16 cellular contexts compared by ENCODE assay signal in genomic region chr12:52657305-52657902, GRCh38. TPM values are rescaled to one million over a fixed set of nuclear protein-coding genes. Genes with fewer than 3 reads are reported as not detected.
DNase-seq lines count a peak whose midpoint lies in the region; ATAC-seq, FAIRE-seq and TF ChIP-seq lines count a peak whose summit lies in the region.
"Had no signal": no experiment of that assay in that cellular context is flagged by ENCODE, and none has a peak within 500 bp of the region (broad histone marks: within the 10 kb centered on the region; RNA-seq: fewer than 3 reads in every experiment).

No MANE protein-coding gene starts in this region.

- H3K4me1 ChIP-seq in H9 (ENCODE audit: insufficient read depth, low read length) (no peaks in the 10 kb centered on the region), K562 (replicated peaks in 1 of 2; ENCODE audit: control insufficient read depth in 2 of 2, insufficient read depth in 2 of 2, low read length in 2 of 2) (peaks cover 36 to 52% of the 10 kb centered on the region in 2 experiments), small intestine (ENCODE audit: control insufficient read depth in 2 of 2, insufficient read depth in 1 of 2, low read depth in 1 of 2, low read length in 1 of 2) (peaks cover 0 to 20% of the 10 kb centered on the region in 2 donors)

- H3K4me2 ChIP-seq in H9 (ENCODE audit: insufficient read depth, insufficient read length, low read length) (no peak overlapping the region), K562 (ENCODE audit: insufficient read depth, low read length) (no peak overlapping the region)
- H3K4me2 ChIP-seq: BLaER1 treated with 17β-estradiol and CSF1 and Interleukin-3, amounts not matched to agents 10 nM and 100 nM had no signal

- in situ Hi-C loops in K562 (cut with MboI) = no loop called here

- peaks cover 40% of the 10 kb centered on the region for H3K4me1 Mint-ChIP-seq in activated naive CD4-positive, alpha-beta T cell treated with anti-CD3 and anti-CD28 coated beads, Interleukin-2, amount 50 U/mL, for 24 hours
- peaks cover 9% of the 10 kb centered on the region for H3K4me1 Mint-ChIP-seq in activated naive CD4-positive, alpha-beta T cell treated with anti-CD3 and anti-CD28 coated beads for 36 hours (ENCODE audit: low read depth)
- H3K4me1 Mint-ChIP-seq in H9 = peaks cover 0 to 4% of the 10 kb centered on the region in 2 experiments; a peak in 2 of 4 replicates
- H3K4me1 Mint-ChIP-seq: IgD-negative memory B cell had no signal

- DNase-seq in activated naive CD4-positive, alpha-beta T cell treated with anti-CD3 and anti-CD28 coated beads for 36 hours = no peak
- DNase-seq in H9 (peak; percentile 5), K562 (ENCODE audit: extremely low read depth in 1 of 4, low spot score in 3 of 4) (peak in 1 of 4 experiments; percentile 26), small intestine (peak; percentile 89), NCI-H345 (lab: John Stamatoyannopoulos, UW) (no peak)
- DNase-seq: ACHN; CD4-positive, CD25-positive, alpha-beta regulatory T cell; DMS53; GF-D8 had no signal

- H2BK12ac ChIP-seq in H9 (ENCODE audit: insufficient read length, low read depth, low read length) = no peak overlapping the region

- H3K4me3 ChIP-seq in K562 = no peak overlapping the region
- H3K4me3 ChIP-seq in small intestine (ENCODE audit: low read depth in 1 of 2, low read length in 2 of 2) = no peak overlapping the region
- H3K4me3 ChIP-seq: BLaER1 treated with 17β-estradiol and CSF1 and Interleukin-3, amounts not matched to agents 10 nM and 100 nM had no signal

- no peak for FAIRE-seq in K562 (lab: Jason Lieb, UNC)
- peak; percentile 57 for FAIRE-seq in small intestine (lab: Jason Lieb, UNC)
- FAIRE-seq: H54 had no signal

- H3K4ac ChIP-seq in H9 (ENCODE audit: low read depth, low read length) = no peak overlapping the region

- H3K23me2 ChIP-seq in H9 (ENCODE audit: insufficient read length, low read depth, low read length, poor library complexity, severe bottlenecking) = no peaks in the 10 kb centered on the region

- H4K8ac ChIP-seq in H9 (replicated peaks; ENCODE audit: insufficient read length, low read depth, low read length) = no peak overlapping the region

- ATAC-seq in K562 (no peak), GM19023 (IDR thresholded peaks at IDR 0.05; ENCODE audit: unreplicated experiment) (no peak)

- no peak overlapping the region for H3K14ac ChIP-seq in H9 (ENCODE audit: insufficient read depth, low read length)

- TF ChIP-seq CTCF in H9 (conservative IDR thresholded peaks at IDR 0.05) = no peak
- no peak for TF ChIP-seq CTCF in K562 (IDR thresholded peaks at IDR 0.05 in 2 of 3, conservative IDR thresholded peaks at IDR 0.05 in 1 of 3; ENCODE audit: insufficient read depth in 2 of 3, low read depth in 1 of 3, low read length in 3 of 3)

- no peak for TF ChIP-seq EP300 in K562 (IDR thresholded peaks at IDR 0.05; ENCODE audit: low read length)

- H2BK5ac ChIP-seq in H9 (ENCODE audit: insufficient read length, low read length) = no peak overlapping the region

- no peak overlapping the region for H3T11ph ChIP-seq in H9 (ENCODE audit: low read length)

- no peaks in the 10 kb centered on the region for H3K9me1 ChIP-seq in K562 (ENCODE audit: control insufficient read depth, insufficient read depth, low read length)

- no CpG with 5 or more reads among the region's 6 CpGs for WGBS in H9 (ENCODE audit: extremely low coverage, insufficient read length, low lambda C conversion rate)
- WGBS in K562 (ENCODE audit: insufficient coverage, low coverage, missing lambda C conversion rate) = 69% methylated on average over 6 of the region's 6 CpGs
- 56 to 82% (median 57%) methylated on average over 6 of the region's 6 CpGs for WGBS in small intestine, 3 donors

- H3K27me3 ChIP-seq in H9 (ENCODE audit: insufficient read depth, low read length) (no peaks in the 10 kb centered on the region), K562 (ENCODE audit: control insufficient read depth in 2 of 2, insufficient read depth in 2 of 2, low read length in 2 of 2) (no peaks in the 10 kb centered on the region), small intestine (ENCODE audit: control insufficient read depth in 2 of 2, insufficient read depth in 2 of 2, low read length in 2 of 2) (no peaks in the 10 kb centered on the region)
- H3K27me3 ChIP-seq: BLaER1 treated with 17β-estradiol and CSF1 and Interleukin-3, amounts not matched to agents 10 nM and 100 nM had no signal

- H2AFZ ChIP-seq in H9 (ENCODE audit: low read length) (no peak overlapping the region), K562 (ENCODE audit: low read depth, low read length) (peak overlapping the region; percentile 42)

- no peaks in the 10 kb centered on the region for H3K79me1 ChIP-seq in H9 (ENCODE audit: insufficient read depth, low read depth, low read length, poor library complexity, severe bottlenecking)

- H3K9ac ChIP-seq in H9 (ENCODE audit: extremely low read depth, insufficient read length, low read length) (no peak overlapping the region), K562 (ENCODE audit: insufficient read depth in 1 of 2, low read depth in 2 of 2, low read length in 2 of 2) (peak overlapping the region in 1 of 2 experiments; percentile 49; a peak in 1 of 4 replicates)
- H3K9ac ChIP-seq: BLaER1 treated with 17β-estradiol and CSF1 and Interleukin-3, amounts not matched to agents 10 nM and 100 nM had no signal

- no peak overlapping the region for H3K56ac ChIP-seq in H9 (ENCODE audit: insufficient read length, low read depth, low read length)

- peak overlapping the region; percentile 42 for H3K27ac Mint-ChIP-seq in activated naive CD4-positive, alpha-beta T cell treated with anti-CD3 and anti-CD28 coated beads, Interleukin-2, amount 50 U/mL, for 24 hours
- no peak overlapping the region for H3K27ac Mint-ChIP-seq in activated naive CD4-positive, alpha-beta T cell treated with anti-CD3 and anti-CD28 coated beads for 36 hours
- no peak overlapping the region for H3K27ac Mint-ChIP-seq in H9
- H3K27ac Mint-ChIP-seq: IgD-negative memory B cell had no signal

- no peak overlapping the region for H3K4me3 Mint-ChIP-seq in activated naive CD4-positive, alpha-beta T cell treated with anti-CD3 and anti-CD28 coated beads, Interleukin-2, amount 50 U/mL, for 24 hours
- no peak overlapping the region for H3K4me3 Mint-ChIP-seq in activated naive CD4-positive, alpha-beta T cell treated with anti-CD3 and anti-CD28 coated beads for 36 hours
- H3K4me3 Mint-ChIP-seq in H9 = no peak overlapping the region
- H3K4me3 Mint-ChIP-seq: CD4-positive, CD25-positive, alpha-beta regulatory T cell; IgD-negative memory B cell had no signal

- H2AK5ac ChIP-seq in H9 (ENCODE audit: insufficient read length, low read length) = no peak overlapping the region

- no TSS peak for BruUV-seq in K562 (replicated peaks; lab: Mats Ljungman, UMichigan)

- H3K9me3 ChIP-seq in H9 (ENCODE audit: control insufficient read depth, low read depth, low read length) (no peaks in the 10 kb centered on the region), K562 (replicated peaks; ENCODE audit: control insufficient read depth, insufficient read depth, low read depth, low read length) (no peaks in the 10 kb centered on the region), small intestine (ENCODE audit: control insufficient read depth, low read depth) (no peaks in the 10 kb centered on the region)
- H3K9me3 ChIP-seq: BLaER1 treated with 17β-estradiol and CSF1 and Interleukin-3, amounts not matched to agents 10 nM and 100 nM had no signal

- no peak for TF ChIP-seq RAD21 in K562 (CRISPR knock-in tag; conservative IDR thresholded peaks at IDR 0.05 in 1 of 2, IDR thresholded peaks at IDR 0.05 in 1 of 2)

- CTCF ChIA-PET in activated naive CD4-positive, alpha-beta T cell treated with anti-CD3 and anti-CD28 coated beads for 36 hours (lab: Charles Lee) = interaction anchor here (0.9 kb wide), 1 partner anchor 228 kb away, joined by 3 read pairs; no protein-coding TSS in a partner anchor
- CTCF ChIA-PET in K562 (lab: Yijun Ruan, JAX; ENCODE audit: low intra/inter-chr PET ratio) = no interaction called here

- H3K27me3 Mint-ChIP-seq in activated naive CD4-positive, alpha-beta T cell treated with anti-CD3 and anti-CD28 coated beads, Interleukin-2, amount 50 U/mL, for 24 hours = no peaks in the 10 kb centered on the region
- H3K27me3 Mint-ChIP-seq in activated naive CD4-positive, alpha-beta T cell treated with anti-CD3 and anti-CD28 coated beads for 36 hours (ENCODE audit: low read depth) = no peaks in the 10 kb centered on the region
- H3K27me3 Mint-ChIP-seq in H9 (ENCODE audit: low read depth) = peaks cover 19% of the 10 kb centered on the region

- TF ChIP-seq POLR2A in K562 (conservative IDR thresholded peaks at IDR 0.05) = no peak

- H4K91ac ChIP-seq in H9 (ENCODE audit: insufficient read length, low read depth, low read length) = no peak overlapping the region

- no peak overlapping the region for H2BK120ac ChIP-seq in H9 (ENCODE audit: low read depth, low read length, poor library complexity, severe bottlenecking)

- H3K18ac ChIP-seq in H9 (ENCODE audit: insufficient read length, low read depth, low read length) = no peak overlapping the region

- H3K27ac ChIP-seq in H9 (ENCODE audit: insufficient read length, low read depth, low read length) (no peak overlapping the region), K562 (ENCODE audit: extremely low read depth, low read depth, low read length) (no peak overlapping the region), small intestine (ENCODE audit: low read depth in 1 of 2, low read length in 1 of 2) (peak overlapping the region; percentile 43 to 65)
- H3K27ac ChIP-seq: BLaER1 treated with 17β-estradiol and CSF1 and Interleukin-3, amounts not matched to agents 10 nM and 100 nM had no signal

- POLR2A ChIA-PET in K562 (lab: Yijun Ruan, JAX) = interaction anchor here (0.6 to 1.0 kb wide), 4 partner anchors 8 to 27 kb away, joined by 3 to 4 read pairs (median 3); no protein-coding TSS in a partner anchor

- no peaks in the 10 kb centered on the region for H3K36me3 ChIP-seq in K562 (ENCODE audit: control insufficient read depth, insufficient read depth, low read length)
- H3K36me3 ChIP-seq in small intestine (ENCODE audit: control insufficient read depth in 2 of 2, insufficient read depth in 2 of 2, low read length in 2 of 2) = no peaks in the 10 kb centered on the region
- H3K36me3 ChIP-seq: BLaER1 treated with 17β-estradiol and CSF1 and Interleukin-3, amounts not matched to agents 10 nM and 100 nM had no signal

- no peak overlapping the region for H2BK15ac ChIP-seq in H9 (ENCODE audit: low read depth, low read length)

- H2BK20ac ChIP-seq in H9 (ENCODE audit: low read depth, low read length, poor library complexity, severe bottlenecking) = no peak overlapping the region

- H3K79me2 ChIP-seq in H9 (ENCODE audit: insufficient read depth, low read length) (no peaks in the 10 kb centered on the region), K562 (ENCODE audit: control insufficient read depth, insufficient read depth, low read length) (no peaks in the 10 kb centered on the region)

- H4K5ac ChIP-seq in H9 (ENCODE audit: insufficient read length, low read depth, low read length) = no peak overlapping the region

- H3K36me3 Mint-ChIP-seq in activated naive CD4-positive, alpha-beta T cell treated with anti-CD3 and anti-CD28 coated beads, Interleukin-2, amount 50 U/mL, for 24 hours = no peaks in the 10 kb centered on the region
- H3K36me3 Mint-ChIP-seq in activated naive CD4-positive, alpha-beta T cell treated with anti-CD3 and anti-CD28 coated beads for 36 hours (ENCODE audit: low read depth) = no peaks in the 10 kb centered on the region
- no peaks in the 10 kb centered on the region for H3K36me3 Mint-ChIP-seq in H9 (ENCODE audit: insufficient read depth in 1 of 3, low read depth in 3 of 3)
- H3K36me3 Mint-ChIP-seq: CD4-positive, CD25-positive, alpha-beta regulatory T cell; IgD-negative memory B cell had no signal

- H3K9me3 Mint-ChIP-seq in activated naive CD4-positive, alpha-beta T cell treated with anti-CD3 and anti-CD28 coated beads, Interleukin-2, amount 50 U/mL, for 24 hours = no peaks in the 10 kb centered on the region
- no peaks in the 10 kb centered on the region for H3K9me3 Mint-ChIP-seq in activated naive CD4-positive, alpha-beta T cell treated with anti-CD3 and anti-CD28 coated beads for 36 hours
- H3K9me3 Mint-ChIP-seq in H9 = peaks cover under 1 to 2% of the 10 kb centered on the region in 2 experiments; a peak in 1 of 5 replicates
- H3K9me3 Mint-ChIP-seq: CD4-positive, CD25-positive, alpha-beta regulatory T cell had no signal

- no peak overlapping the region for H3K23ac ChIP-seq in H9 (ENCODE audit: insufficient read length, low read depth, low read length)

- intact Hi-C loops in activated naive CD4-positive, alpha-beta T cell treated with anti-CD3 and anti-CD28 coated beads for 36 hours (cut with micrococcal nuclease) = no loop called here
- intact Hi-C loops in K562 (cut with micrococcal nuclease) = no loop called here

- H4K20me1 ChIP-seq in H9 (ENCODE audit: control insufficient read depth, insufficient read depth, insufficient read length) = peaks cover 2% of the 10 kb centered on the region
- H4K20me1 ChIP-seq in K562 (replicated peaks; ENCODE audit: control insufficient read depth, insufficient read depth, low read length) = no peaks in the 10 kb centered on the region
- H4K20me1 ChIP-seq: BLaER1 treated with 17β-estradiol and CSF1 and Interleukin-3, amounts not matched to agents 10 nM and 100 nM had no signal

RNA-seq across cellular contexts. Expression of gene KRT2, which starts 5.4 kb away (rescaled TPM):
- total RNA-seq in activated naive CD4-positive, alpha-beta T cell treated with anti-CD3 and anti-CD28 coated beads for 36 hours = not detected
- not detected in 2 replicates for total RNA-seq in H9 (2021)
- not detected in 2 replicates for total RNA-seq in K562 (2011; cell fraction: chromatin; rRNA removed; ENCODE audit: low replicate concordance)
- not detected in 2 replicates for total RNA-seq in K562 (2011; cell fraction: nucleolus; rRNA removed)
- total RNA-seq in K562 (2011; cell fraction: nucleoplasm; rRNA removed) = not detected in 2 replicates
- 0.04 TPM in 1 of 2 replicates, not detected in the other for total RNA-seq in K562 (2014; rRNA removed)
- 0.04 and 0.10 TPM in 2 replicates for total RNA-seq in K562 (2014; rRNA removed; fragmentation: Illumina TruSeq; extraction: Trizol)
- 0.60 and 0.69 TPM in 2 replicates for total RNA-seq in K562 (2015; rRNA removed; fragmentation: Illumina TruSeq; extraction: Trizol)
- 0.11 TPM in 1 of 2 replicates, not detected in the other for total RNA-seq in K562 (2021)
- 0.03 and 0.04 TPM in 2 replicates for polyA plus RNA-seq in K562 (2011; rRNA removed)
- not detected in 2 replicates for polyA plus RNA-seq in K562 (2011; cell fraction: cytosol; rRNA removed)
- polyA plus RNA-seq in K562 (2011; cell fraction: nucleus; rRNA removed) = 0.06 TPM in 1 of 2 replicates, not detected in the other
- 0.42 and 0.87 TPM in 2 replicates for polyA plus RNA-seq in K562 (2012)
- polyA plus RNA-seq in K562 (2014; fragmentation: Illumina TruSeq; extraction: Trizol) = 0.06 TPM in 1 of 2 replicates, not detected in the other
- polyA plus RNA-seq in K562 (2014; fragmentation: Nextera tagmentation; extraction: Ambion mirVana) = under 1 TPM; 0.07 to 0.10 TPM
- polyA plus RNA-seq in K562 (2014; rRNA removed) = 0.17 TPM in 1 of 2 replicates, not detected in the other
- polyA minus RNA-seq in K562 (2011; rRNA and poly(A)+ RNA removed) = not detected in 2 replicates
- polyA minus RNA-seq in K562 (2011; cell fraction: cytosol; rRNA and poly(A)+ RNA removed) = not detected in 2 replicates
- not detected in 2 replicates for polyA minus RNA-seq in K562 (2011; cell fraction: nucleus; rRNA and poly(A)+ RNA removed)
- polyA plus RNA-seq in small intestine = 1 to 10 TPM; 1.1 to 2.2 (median 1.1) TPM
- total RNA-seq: A172, HT1080 had no signal
- polyA plus RNA-seq: IgD-negative memory B cell had no signal

RNA-seq across cellular contexts. Expression of gene KRT1, which starts 22.8 kb away (rescaled TPM):
- total RNA-seq in activated naive CD4-positive, alpha-beta T cell treated with anti-CD3 and anti-CD28 coated beads for 36 hours = not detected
- not detected in 2 replicates for total RNA-seq in H9 (2021)
- total RNA-seq in K562 (2011; cell fraction: chromatin; rRNA removed; ENCODE audit: low replicate concordance) = not detected in 2 replicates
- total RNA-seq in K562 (2011; cell fraction: nucleolus; rRNA removed) = not detected in 2 replicates
- total RNA-seq in K562 (2011; cell fraction: nucleoplasm; rRNA removed) = not detected in 2 replicates
- total RNA-seq in K562 (2014; rRNA removed) = not detected in 2 replicates
- not detected in 2 replicates for total RNA-seq in K562 (2014; rRNA removed; fragmentation: Illumina TruSeq; extraction: Trizol)
- total RNA-seq in K562 (2015; rRNA removed; fragmentation: Illumina TruSeq; extraction: Trizol) = 0.11 and 0.18 TPM in 2 replicates
- total RNA-seq in K562 (2021) = not detected in 2 replicates
- not detected in 2 replicates for polyA plus RNA-seq in K562 (2011; rRNA removed)
- not detected in 2 replicates for polyA plus RNA-seq in K562 (2011; cell fraction: cytosol; rRNA removed)
- not detected in 2 replicates for polyA plus RNA-seq in K562 (2011; cell fraction: nucleus; rRNA removed)
- polyA plus RNA-seq in K562 (2012) = 0.33 TPM in 1 of 2 replicates, not detected in the other
- not detected in 2 replicates for polyA plus RNA-seq in K562 (2014; fragmentation: Illumina TruSeq; extraction: Trizol)
- not detected for polyA plus RNA-seq in K562 (2014; fragmentation: Nextera tagmentation; extraction: Ambion mirVana)
- polyA plus RNA-seq in K562 (2014; rRNA removed) = not detected in 2 replicates
- not detected in 2 replicates for polyA minus RNA-seq in K562 (2011; rRNA and poly(A)+ RNA removed)
- polyA minus RNA-seq in K562 (2011; cell fraction: cytosol; rRNA and poly(A)+ RNA removed) = not detected in 2 replicates
- polyA minus RNA-seq in K562 (2011; cell fraction: nucleus; rRNA and poly(A)+ RNA removed) = not detected in 2 replicates
- polyA plus RNA-seq in small intestine = not detected
- total RNA-seq: A172, HT1080 had no signal

RNA-seq across cellular contexts. Expression of gene KRT73, which starts 39.0 kb away (rescaled TPM):
- 1 to 10 TPM; 1.4 to 2.1 TPM for total RNA-seq in activated naive CD4-positive, alpha-beta T cell treated with anti-CD3 and anti-CD28 coated beads for 36 hours
- total RNA-seq in H9 (2021) (not detected in 2 replicates), K562 (2014; rRNA removed) (0.14 TPM in 1 of 2 replicates, not detected in the other), K562 (2014; rRNA removed; fragmentation: Illumina TruSeq; extraction: Trizol) (not detected in 2 replicates), K562 (2015; rRNA removed; fragmentation: Illumina TruSeq; extraction: Trizol) (0.11 and 0.18 TPM in 2 replicates), K562 (2021) (not detected in 2 replicates)
- not detected in 2 replicates for total RNA-seq in K562 (2011; cell fraction: chromatin; rRNA removed; ENCODE audit: low replicate concordance)
- total RNA-seq in K562 (2011; cell fraction: nucleolus; rRNA removed) = not detected in 2 replicates
- total RNA-seq in K562 (2011; cell fraction: nucleoplasm; rRNA removed) = not detected in 2 replicates
- polyA plus RNA-seq in K562 (2011; rRNA removed) (not detected in 2 replicates), K562 (2014; fragmentation: Illumina TruSeq; extraction: Trizol) (0.09 TPM in 1 of 2 replicates, not detected in the other), K562 (2014; fragmentation: Nextera tagmentation; extraction: Ambion mirVana) (not detected), K562 (2014; rRNA removed) (0.13 TPM in 1 of 2 replicates, not detected in the other), small intestine (1 to 10 TPM in 2 of 3 donors, under 1 TPM in 1; 0.84 to 2.2 (median 1.4) TPM)
- polyA plus RNA-seq in K562 (2011; cell fraction: cytosol; rRNA removed) = not detected in 2 replicates
- polyA plus RNA-seq in K562 (2011; cell fraction: nucleus; rRNA removed) = 0.13 TPM in 1 of 2 replicates, not detected in the other
- polyA plus RNA-seq in K562 (2012) = 0.18 and 0.37 TPM in 2 replicates
- not detected in 2 replicates for polyA minus RNA-seq in K562 (2011; rRNA and poly(A)+ RNA removed)
- polyA minus RNA-seq in K562 (2011; cell fraction: cytosol; rRNA and poly(A)+ RNA removed) = not detected in 2 replicates
- polyA minus RNA-seq in K562 (2011; cell fraction: nucleus; rRNA and poly(A)+ RNA removed) = not detected in 2 replicates
- total RNA-seq: A172, HT1080 had no signal
- polyA plus RNA-seq: IgD-negative memory B cell had no signal

RNA-seq across cellular contexts. Expression of gene KRT77, which starts 45.9 kb away (rescaled TPM):
- total RNA-seq in activated naive CD4-positive, alpha-beta T cell treated with anti-CD3 and anti-CD28 coated beads for 36 hours = not detected
- total RNA-seq in H9 (2021) (not detected in 2 replicates), K562 (2014; rRNA removed) (not detected in 2 replicates), K562 (2014; rRNA removed; fragmentation: Illumina TruSeq; extraction: Trizol) (not detected in 2 replicates), K562 (2015; rRNA removed; fragmentation: Illumina TruSeq; extraction: Trizol) (not detected in 2 replicates), K562 (2021) (not detected in 2 replicates)
- not detected in 2 replicates for total RNA-seq in K562 (2011; cell fraction: chromatin; rRNA removed; ENCODE audit: low replicate concordance)
- total RNA-seq in K562 (2011; cell fraction: nucleolus; rRNA removed) = not detected in 2 replicates
- total RNA-seq in K562 (2011; cell fraction: nucleoplasm; rRNA removed) = not detected in 2 replicates
- polyA plus RNA-seq in K562 (2011; rRNA removed) (not detected in 2 replicates), K562 (2014; fragmentation: Illumina TruSeq; extraction: Trizol) (not detected in 2 replicates), K562 (2014; fragmentation: Nextera tagmentation; extraction: Ambion mirVana) (not detected), K562 (2014; rRNA removed) (not detected in 2 replicates), small intestine (under 1 TPM in 1 of 3 donors, not detected in 2; 0.01 TPM)
- not detected in 2 replicates for polyA plus RNA-seq in K562 (2011; cell fraction: cytosol; rRNA removed)
- polyA plus RNA-seq in K562 (2011; cell fraction: nucleus; rRNA removed) = not detected in 2 replicates
- polyA plus RNA-seq in K562 (2012) = 0.03 and 0.07 TPM in 2 replicates
- not detected in 2 replicates for polyA minus RNA-seq in K562 (2011; rRNA and poly(A)+ RNA removed)
- not detected in 2 replicates for polyA minus RNA-seq in K562 (2011; cell fraction: cytosol; rRNA and poly(A)+ RNA removed)
- polyA minus RNA-seq in K562 (2011; cell fraction: nucleus; rRNA and poly(A)+ RNA removed) = not detected in 2 replicates
- total RNA-seq: A172; CD4-positive, CD25-positive, alpha-beta regulatory T cell; HT1080 had no signal
- polyA plus RNA-seq: CD4-positive, CD25-positive, alpha-beta regulatory T cell; IgD-negative memory B cell had no signal

RNA-seq across cellular contexts. Expression of gene KRT72, which starts 56.1 kb away (rescaled TPM):
- 1 to 10 TPM; 2.3 TPM for total RNA-seq in activated naive CD4-positive, alpha-beta T cell treated with anti-CD3 and anti-CD28 coated beads for 36 hours
- total RNA-seq in H9 (2021) (not detected in 2 replicates), K562 (2014; rRNA removed) (not detected in 2 replicates), K562 (2014; rRNA removed; fragmentation: Illumina TruSeq; extraction: Trizol) (not detected in 2 replicates), K562 (2015; rRNA removed; fragmentation: Illumina TruSeq; extraction: Trizol) (not detected in 2 replicates), K562 (2021) (0.09 TPM in 1 of 2 replicates, not detected in the other)
- not detected in 2 replicates for total RNA-seq in K562 (2011; cell fraction: chromatin; rRNA removed; ENCODE audit: low replicate concordance)
- total RNA-seq in K562 (2011; cell fraction: nucleolus; rRNA removed) = not detected in 2 replicates
- total RNA-seq in K562 (2011; cell fraction: nucleoplasm; rRNA removed) = not detected in 2 replicates
- polyA plus RNA-seq in K562 (2011; rRNA removed) (not detected in 2 replicates), K562 (2014; fragmentation: Illumina TruSeq; extraction: Trizol) (not detected in 2 replicates), K562 (2014; fragmentation: Nextera tagmentation; extraction: Ambion mirVana) (not detected), K562 (2014; rRNA removed) (not detected in 2 replicates), small intestine (10 to 100 TPM in 1 of 3 donors, 1 to 10 TPM in 2; 3.2 to 24.6 (median 9.8) TPM)
- not detected in 2 replicates for polyA plus RNA-seq in K562 (2011; cell fraction: cytosol; rRNA removed)
- polyA plus RNA-seq in K562 (2011; cell fraction: nucleus; rRNA removed) = not detected in 2 replicates
- polyA plus RNA-seq in K562 (2012) = 0.21 and 0.65 TPM in 2 replicates
- polyA minus RNA-seq in K562 (2011; rRNA and poly(A)+ RNA removed) = not detected in 2 replicates
- not detected in 2 replicates for polyA minus RNA-seq in K562 (2011; cell fraction: cytosol; rRNA and poly(A)+ RNA removed)
- not detected in 2 replicates for polyA minus RNA-seq in K562 (2011; cell fraction: nucleus; rRNA and poly(A)+ RNA removed)
- total RNA-seq: A172, HT1080 had no signal
- polyA plus RNA-seq: IgD-negative memory B cell had no signal

Comparison
In these comparisons a context has a peak if more than half of its experiments do, and no peak if none do; other contexts are left out.
1. DNase-seq: peak in H9 (single experiment) and small intestine (single experiment); none in activated naive CD4-positive, alpha-beta T cell treated with anti-CD3 and anti-CD28 coated beads for 36 hours (single experiment) and NCI-H345 (single experiment).
2. H3K27ac ChIP-seq: peak in small intestine (2 of 2); none in H9 (single experiment) and K562 (single experiment).